Comparison of ENCODE assay signal across 18 cellular contexts in the genomic region with DNA sequence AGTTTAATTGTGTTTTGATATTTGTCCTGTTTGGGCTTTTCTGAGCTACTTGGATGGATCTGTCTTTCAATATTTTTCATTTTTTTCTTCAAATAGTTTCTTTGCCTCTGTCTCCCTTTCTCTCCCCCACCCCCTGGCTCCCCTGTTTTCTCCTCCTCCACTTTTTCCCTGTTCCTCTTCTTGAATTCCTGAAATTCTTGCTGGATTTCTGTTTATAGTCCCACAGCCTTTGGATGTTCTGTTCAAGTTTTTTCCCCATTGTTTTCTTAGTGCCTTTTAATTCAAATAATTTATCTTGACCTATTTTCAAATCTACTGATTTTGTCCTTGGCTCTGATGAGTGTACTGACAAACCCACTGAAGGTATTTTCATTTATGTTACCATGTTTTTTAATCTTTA.
DNase-seq lines count a peak whose midpoint lies in the region; ATAC-seq, FAIRE-seq and TF ChIP-seq lines count a peak whose summit lies in the region.
"Had no signal": no experiment of that assay in that cellular context is flagged by ENCODE, and none has a peak within 500 bp of the region (broad histone marks: within the 10 kb centered on the region; RNA-seq: fewer than 3 reads in every experiment).

No MANE protein-coding gene starts in this region.

- no peak overlapping the region for H3K4me3 ChIP-seq in Caco-2 (ENCODE audit: low read depth, low read length)
- H3K4me3 ChIP-seq in H1 (ENCODE audit: extremely low read depth in 1 of 4, insufficient read depth in 2 of 4, low read depth in 3 of 4, low read length in 4 of 4): no peak overlapping the region
- no peak overlapping the region for H3K4me3 ChIP-seq in testis
- H3K4me3 ChIP-seq: A549 had no signal

- no peak for TF ChIP-seq EP300 in H1 (IDR thresholded peaks at IDR 0.05; ENCODE audit: borderline replicate concordance in 1 of 2, low read depth in 2 of 2, low read length in 2 of 2)

- no peaks in the 10 kb centered on the region for H4K20me1 ChIP-seq in H1 (replicated peaks in 1 of 2; ENCODE audit: control insufficient read depth in 1 of 2, insufficient read depth in 2 of 2, low read length in 2 of 2)

- intact Hi-C loops in Caco-2 (cut with micrococcal nuclease; ENCODE audit: unreplicated experiment) (no loop called here), testis (cut with DNase I; ENCODE audit: low total_unique reads) (no loop called here)

- H2BK12ac ChIP-seq in H1 (ENCODE audit: low read depth, low read length): no peak overlapping the region

- no peak overlapping the region for H2AFZ ChIP-seq in H1 (ENCODE audit: low read length)

- TF ChIP-seq CTCF in Caco-2 (IDR thresholded peaks at IDR 0.05; ENCODE audit: insufficient read depth in 1 of 2, low read depth in 1 of 2, low read length in 1 of 2, severe bottlenecking in 1 of 2, unreplicated experiment in 1 of 2) (no peak), HFFc6 (IDR thresholded peaks at IDR 0.05) (no peak), H1 (IDR thresholded peaks at IDR 0.05; ENCODE audit: control extremely low read depth in 1 of 3, insufficient read depth in 1 of 3, low read depth in 1 of 3, low read length in 3 of 3) (no peak), neural crest cell (conservative IDR thresholded peaks at IDR 0.05) (no peak), testis (IDR thresholded peaks at IDR 0.05) (no peak)

- 0 out of 4 replicates have a peak overlapping the region, but pooled peaks have one; percentile 10 to 32 for H3K4me2 ChIP-seq in H1 (ENCODE audit: insufficient read depth in 1 of 2, low read depth in 2 of 2, low read length in 2 of 2)
- H3K4me2 ChIP-seq: A549 had no signal

- H3K79me1 ChIP-seq in H1 (ENCODE audit: low read depth, low read length): no peaks in the 10 kb centered on the region

- no peak overlapping the region for H3K14ac ChIP-seq in H1 (ENCODE audit: insufficient read length)

- no peak overlapping the region for H2AK5ac ChIP-seq in H1 (ENCODE audit: low read depth, low read length)

- H3K27ac ChIP-seq in H1 (ENCODE audit: low read depth, low read length) (no peak overlapping the region), testis (no peak overlapping the region)
- H3K27ac ChIP-seq: A549 had no signal

- H3K9me3 Mint-ChIP-seq in Caco-2 (ENCODE audit: unreplicated experiment) (no peaks in the 10 kb centered on the region), HFFc6 (peaks cover 10% of the 10 kb centered on the region), neural crest cell (peaks cover 11% of the 10 kb centered on the region)

- no peak overlapping the region for H2BK15ac ChIP-seq in H1 (ENCODE audit: low read length)

- peak overlapping the region; percentile 12 for H3K4me3 Mint-ChIP-seq in Caco-2 (ENCODE audit: unreplicated experiment)
- H3K4me3 Mint-ChIP-seq in HFFc6: peak overlapping the region; percentile 13; the same call in 1 of the 2 replicates
- H3K4me3 Mint-ChIP-seq in neural crest cell: no peak overlapping the region
- H3K4me3 Mint-ChIP-seq: CD4-positive, alpha-beta T cell had no signal

- no peak overlapping the region for H4K91ac ChIP-seq in H1 (replicated peaks; ENCODE audit: insufficient read length, low read length)

- no TSS peak for BruUV-seq in Caco-2 (replicated peaks; lab: Mats Ljungman, UMichigan)

- H3K27me3 ChIP-seq in Caco-2 (replicated peaks; ENCODE audit: control insufficient read depth, insufficient read depth, low read length): no peaks in the 10 kb centered on the region
- no peaks in the 10 kb centered on the region for H3K27me3 ChIP-seq in H1 (replicated peaks in 1 of 4; ENCODE audit: control insufficient read depth in 3 of 4, extremely low read depth in 1 of 4, insufficient read depth in 3 of 4, low read length in 3 of 4)
- H3K27me3 ChIP-seq in testis: no peaks in the 10 kb centered on the region

- CTCF ChIA-PET in Caco-2 (lab: Charles Lee): no interaction called here
- CTCF ChIA-PET in H1 (lab: Charles Lee; ENCODE audit: partially characterized antibody): interaction anchor here (2.5 to 2.9 kb wide), 3 partner anchors 17 to 144 kb away, joined by 11 to 34 read pairs (median 11); no protein-coding TSS in a partner anchor

- H3K9me3 ChIP-seq in Caco-2 (no peaks in the 10 kb centered on the region), H1 (ENCODE audit: insufficient read depth in 2 of 2, low read depth in 1 of 2, low read length in 1 of 2) (no peaks in the 10 kb centered on the region; a peak in 1 of 4 replicates), testis (no peaks in the 10 kb centered on the region)

- H3K27ac Mint-ChIP-seq in Caco-2 (ENCODE audit: unreplicated experiment) (no peak overlapping the region), HFFc6 (peak overlapping the region; percentile 52), neural crest cell (ENCODE audit: unreplicated experiment) (peak overlapping the region; percentile 27)
- H3K27ac Mint-ChIP-seq: CD4-positive, alpha-beta T cell had no signal

- ATAC-seq in HG02588 (IDR thresholded peaks at IDR 0.05; ENCODE audit: unreplicated experiment): no peak
- no peak for ATAC-seq in HG03097 (IDR thresholded peaks at IDR 0.05; ENCODE audit: low FRiP score, unreplicated experiment)
- ATAC-seq: A549, Panc1, Right ventricle myocardium inferior, SK-N-SH treated with all-trans-retinoic acid at 6 μM for 48 hours had no signal

- H3K56ac ChIP-seq in H1 (replicated peaks; ENCODE audit: insufficient read length, low read depth, low read length): no peak overlapping the region

- no peak overlapping the region for H4K8ac ChIP-seq in H1 (ENCODE audit: extremely low read depth, insufficient read depth, low read length)

- H3K36me3 ChIP-seq in Caco-2 (ENCODE audit: control insufficient read depth, insufficient read depth, low read length): no peaks in the 10 kb centered on the region
- H3K36me3 ChIP-seq in H1 (ENCODE audit: control insufficient read depth in 2 of 4, insufficient read depth in 4 of 4, low read length in 3 of 4): peaks cover 0 to 3% (median 1%) of the 10 kb centered on the region in 4 experiments; a peak in 3 of 8 replicates
- H3K36me3 ChIP-seq in testis (ENCODE audit: low read depth, missing control alignments): no peaks in the 10 kb centered on the region

- no peak overlapping the region for H3K18ac ChIP-seq in H1 (ENCODE audit: extremely low read depth, low read length)

- POLR2A ChIA-PET in Caco-2 (lab: Charles Lee): no interaction called here
- POLR2A ChIA-PET in H1 (lab: Charles Lee; ENCODE audit: partially characterized antibody): no interaction called here

- peaks cover 6% of the 10 kb centered on the region for H3K4me1 Mint-ChIP-seq in Caco-2 (ENCODE audit: low read depth, unreplicated experiment)
- peaks cover 25% of the 10 kb centered on the region for H3K4me1 Mint-ChIP-seq in HFFc6 (ENCODE audit: low read depth)
- peaks cover 4% of the 10 kb centered on the region for H3K4me1 Mint-ChIP-seq in neural crest cell

- H3K4ac ChIP-seq in H1 (replicated peaks; ENCODE audit: insufficient read length, low read depth, low read length): no peak overlapping the region

- no peak overlapping the region for H3K23ac ChIP-seq in H1 (ENCODE audit: insufficient read length)

- H4K5ac ChIP-seq in H1 (ENCODE audit: insufficient read length, low read depth, low read length): no peak overlapping the region

- no peak for TF ChIP-seq POLR2A in H1 (IDR thresholded peaks at IDR 0.05; ENCODE audit: control extremely low read depth in 1 of 2, low read depth in 2 of 2, low read length in 2 of 2)
- TF ChIP-seq POLR2A in testis (IDR thresholded peaks at IDR 0.05): no peak

- H3K9ac ChIP-seq in H1 (replicated peaks in 1 of 4; ENCODE audit: extremely low read depth in 1 of 4, low read depth in 3 of 4, low read length in 3 of 4): no peak overlapping the region

- H3K23me2 ChIP-seq in H1 (ENCODE audit: low read depth, low read length): no peaks in the 10 kb centered on the region

- TF ChIP-seq RAD21 in H1 (IDR thresholded peaks at IDR 0.05 in 1 of 2, conservative IDR thresholded peaks at IDR 0.05 in 1 of 2; ENCODE audit: low read depth in 2 of 2, low read length in 2 of 2): no peak

- H2BK5ac ChIP-seq in H1 (ENCODE audit: low read depth, low read length): no peak overlapping the region

- H3K36me3 Mint-ChIP-seq in Caco-2 (ENCODE audit: insufficient read depth, unreplicated experiment) (no peaks in the 10 kb centered on the region), HFFc6 (ENCODE audit: low read depth) (peaks cover 15% of the 10 kb centered on the region), neural crest cell (ENCODE audit: low read depth) (peaks cover 24% of the 10 kb centered on the region)

- H3K79me2 ChIP-seq in H1 (ENCODE audit: control insufficient read depth in 1 of 2, insufficient read depth in 2 of 2, low read length in 2 of 2): 0 out of 4 replicates have a peak, but pooled peaks cover 0 to 2% of the 10 kb centered on the region in 2 experiments

- no peak overlapping the region for H2BK20ac ChIP-seq in H1 (ENCODE audit: low read length)

- no peak for FAIRE-seq in H1 (lab: Jason Lieb, UNC)
- FAIRE-seq: A549 had no signal

- no peaks in the 10 kb centered on the region for H3K27me3 Mint-ChIP-seq in Caco-2 (ENCODE audit: insufficient read depth, unreplicated experiment)
- H3K27me3 Mint-ChIP-seq in HFFc6 (ENCODE audit: insufficient read depth): peaks cover 1% of the 10 kb centered on the region; the same call in 1 of the 2 replicates
- H3K27me3 Mint-ChIP-seq in neural crest cell (ENCODE audit: low read depth): no peaks in the 10 kb centered on the region
- H3K27me3 Mint-ChIP-seq: CD4-positive, alpha-beta T cell had no signal

- no peak overlapping the region for H2BK120ac ChIP-seq in H1 (replicated peaks; ENCODE audit: low read depth, low read length)

- H3K4me1 ChIP-seq in Caco-2 (no peaks in the 10 kb centered on the region), H1 (replicated peaks in 1 of 4; ENCODE audit: control insufficient read depth in 3 of 4, insufficient read depth in 4 of 4, low read length in 3 of 4) (peaks cover 0 to 11% (median 2%) of the 10 kb centered on the region in 4 experiments; a peak in 4 of 7 replicates), testis (no peaks in the 10 kb centered on the region)
- H3K4me1 ChIP-seq: A549 had no signal

- no peak for DNase-seq in Caco-2
- no peak for DNase-seq in HFFc6
- DNase-seq in H1 (ENCODE audit: low read depth in 1 of 2, low spot score in 2 of 2): no peak
- DNase-seq in neural crest cell (ENCODE audit: low read depth, low spot score): no peak
- DNase-seq in COLO829 (ENCODE audit: low spot score): no peak
- no peak for DNase-seq in testis
- DNase-seq: CD4-positive, alpha-beta T cell; Karpas-422; MM.1S; NCI-H1105; NCI-H1930; NCI-H2171 had no signal

TF ChIP-seq in H1, 55 proteins besides CTCF, POLR2A, EP300 and RAD21:
- TF ChIP-seq SIX5 (IDR thresholded peaks at IDR 0.05; ENCODE audit: low read depth, low read length): no peak
- peak; percentile 56; the same call in 1 of the 2 replicates for TF ChIP-seq TEAD4 (IDR thresholded peaks at IDR 0.05; ENCODE audit: low read depth, low read length)
